Comparison of ENCODE assay signal across 1 cellular context in the genomic region with DNA sequence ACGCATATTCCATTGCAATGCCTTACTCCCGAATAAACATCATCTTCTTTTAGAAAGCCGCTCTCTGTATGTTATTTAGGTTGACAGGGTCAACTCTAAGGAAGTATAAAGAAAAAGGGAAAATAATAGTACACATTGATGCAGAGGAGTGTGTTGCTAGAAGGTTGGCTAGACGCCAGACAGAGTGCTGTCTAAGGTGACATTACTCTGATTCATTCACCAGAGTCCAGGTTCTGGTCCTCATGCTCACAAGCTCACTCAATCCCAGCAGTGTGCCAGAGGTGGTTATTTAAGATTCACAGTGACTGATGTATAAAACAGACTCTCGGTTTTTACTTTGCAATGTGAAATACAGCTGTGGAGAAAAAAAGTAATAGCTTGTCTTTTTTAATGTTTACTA.
TF ChIP-seq lines count a peak whose summit lies in the region.

No MANE protein-coding gene starts in this region.

TF ChIP-seq in K562, 482 proteins besides CTCF, POLR2A, EP300 and RAD21:
- TF ChIP-seq NFIC (IDR thresholded peaks at IDR 0.05) (0 out of 2 replicates have a peak, but pooled peaks have one; percentile 9), MCM7 (IDR thresholded peaks at IDR 0.05) (no peak)
TF ChIP-seq in K562: peak in this region for 1.
